11 cellular contexts compared by ENCODE assay signal in the genomic region with DNA sequence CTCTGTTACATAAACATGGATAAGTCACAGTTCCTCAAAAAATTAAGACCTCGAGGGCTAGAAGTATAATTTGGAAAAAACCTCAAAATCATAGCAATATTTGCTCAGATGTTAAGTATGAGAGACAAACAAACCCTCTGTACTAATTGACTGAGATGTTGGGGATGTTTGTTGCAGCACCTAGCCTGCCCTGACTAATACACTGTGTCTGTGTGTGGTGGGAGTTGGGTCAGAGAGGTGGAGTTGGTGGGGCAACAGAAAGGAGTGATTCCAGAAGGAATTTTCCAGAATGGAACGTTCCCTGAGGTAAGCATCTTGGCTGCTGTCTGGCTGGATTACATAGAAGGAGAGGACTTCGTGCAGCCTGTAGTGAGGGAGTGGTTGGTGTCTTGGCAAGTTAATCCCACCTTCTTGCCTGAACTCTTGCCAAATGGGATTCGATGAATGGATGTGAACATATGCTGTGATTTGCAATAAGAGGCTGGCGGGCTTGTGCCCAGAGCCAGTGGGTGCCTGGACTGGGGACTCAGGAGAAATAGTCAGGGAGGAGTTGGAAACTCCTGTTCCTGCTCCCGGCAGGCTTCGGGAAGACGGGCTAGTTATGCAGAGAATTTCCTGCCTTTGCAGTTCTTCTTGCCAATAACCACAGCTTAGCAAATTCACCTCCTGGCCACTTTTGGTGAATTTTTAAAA. TPM values are rescaled to one million over a fixed set of nuclear protein-coding genes. Genes with fewer than 3 reads are reported as not detected.
A peak's percentile ranks its signal among the peaks of the same experiment; 100 is the strongest.
DNase-seq lines count a peak whose midpoint lies in the region; ATAC-seq and TF ChIP-seq lines count a peak whose summit lies in the region.
"Had no signal": no experiment of that assay in that cellular context is flagged by ENCODE, and none has a peak within 500 bp of the region (broad histone marks: within the 10 kb centered on the region; RNA-seq: fewer than 3 reads in every experiment).

No MANE protein-coding gene starts in this region.

- H3K4me1 ChIP-seq in right lobe of liver = no peaks in the 10 kb centered on the region
- H3K4me1 ChIP-seq in thoracic aorta (ENCODE audit: control insufficient read depth in 1 of 2, low read depth in 2 of 2) = peaks cover 44 to 73% of the 10 kb centered on the region in 2 donors
- peaks cover 5% of the 10 kb centered on the region; the same call in 1 of the 2 replicates for H3K4me1 ChIP-seq in H9 (ENCODE audit: insufficient read depth, low read length)
- peaks cover 3% of the 10 kb centered on the region; the same call in 1 of the 2 replicates for H3K4me1 ChIP-seq in Karpas-422 (ENCODE audit: low read length)

- H2BK15ac ChIP-seq in H9 (ENCODE audit: low read depth, low read length) = no peak overlapping the region

- ATAC-seq in right lobe of liver (peak in 2 of 4 donors; percentile 24 to 46), thoracic aorta (ENCODE audit: insufficient number of reproducible peaks, low FRiP score, low read depth) (no peak)

- no peaks in the 10 kb centered on the region for H3K27me3 Mint-ChIP-seq in H9 (ENCODE audit: low read depth)

- H3K27me3 ChIP-seq in MG63 (no peaks in the 10 kb centered on the region), right lobe of liver (no peaks in the 10 kb centered on the region), thoracic aorta (replicated peaks; ENCODE audit: insufficient read depth) (no peaks in the 10 kb centered on the region), H9 (ENCODE audit: insufficient read depth, low read length) (no peaks in the 10 kb centered on the region), Karpas-422 (ENCODE audit: low read length) (no peaks in the 10 kb centered on the region)

- no peaks in the 10 kb centered on the region for H3K9me2 ChIP-seq in Karpas-422 (replicated peaks; ENCODE audit: insufficient read depth, low read length)

- no peak for TF ChIP-seq CTCF in coronary artery (IDR thresholded peaks at IDR 0.05)
- no peak for TF ChIP-seq CTCF in right lobe of liver (IDR thresholded peaks at IDR 0.05)
- no peak for TF ChIP-seq CTCF in thoracic aorta (IDR thresholded peaks at IDR 0.05)
- TF ChIP-seq CTCF in H9 (conservative IDR thresholded peaks at IDR 0.05) = no peak

- 52% methylated on average over 6 of the region's 8 CpGs for WGBS in right lobe of liver (ENCODE audit: insufficient coverage, low coverage, low lambda C conversion rate, missing lambda C conversion rate)
- no CpG with 5 or more reads among the region's 8 CpGs for WGBS in H9 (ENCODE audit: extremely low coverage, insufficient read length, low lambda C conversion rate)

- peaks cover 3 to 16% (median 6%) of the 10 kb centered on the region in 3 experiments; a peak in 6 of 7 replicates for H3K36me3 Mint-ChIP-seq in H9 (ENCODE audit: insufficient read depth in 1 of 3, low read depth in 3 of 3)
- H3K36me3 Mint-ChIP-seq: activated naive CD4-positive, alpha-beta T cell treated with anti-CD3 and anti-CD28 coated beads, Interleukin-2, amount 10 ng/mL, durations not matched to agents 7 days and 5 days had no signal

- no peak overlapping the region for H3K14ac ChIP-seq in H9 (ENCODE audit: insufficient read depth, low read length)

- H3K4me2 ChIP-seq in H9 (ENCODE audit: insufficient read depth, insufficient read length, low read length) = no peak overlapping the region
- no peak overlapping the region for H3K4me2 ChIP-seq in Karpas-422 (ENCODE audit: low read depth, low read length, poor library complexity, severe bottlenecking)

- no peak overlapping the region for H2BK120ac ChIP-seq in H9 (ENCODE audit: low read depth, low read length, poor library complexity, severe bottlenecking)

- no peak overlapping the region for H2BK5ac ChIP-seq in H9 (ENCODE audit: insufficient read length, low read length)

- H2AFZ ChIP-seq in H9 (ENCODE audit: low read length) (no peak overlapping the region), Karpas-422 (ENCODE audit: low read length) (no peak overlapping the region)

- H3T11ph ChIP-seq in H9 (ENCODE audit: low read length) = no peak overlapping the region

- no peak overlapping the region for H3K9ac ChIP-seq in H9 (ENCODE audit: extremely low read depth, insufficient read length, low read length)
- H3K9ac ChIP-seq in Karpas-422 (ENCODE audit: low read length) = no peak overlapping the region

- DNase-seq in MG63 (peak; percentile 76), coronary artery (ENCODE audit: low spot score) (peak; percentile 87), right lobe of liver (no peak), thoracic aorta (ENCODE audit: low spot score) (no peak), NCI-H2107 (lab: John Stamatoyannopoulos, UW) (no peak), H9 (no peak), Karpas-422 (no peak)
- no peak for DNase-seq in activated T-cell treated with anti-CD3 and anti-CD28 coated beads, Interleukin-2, amount 50 U/mL, for 1 hour
- DNase-seq: activated naive CD4-positive, alpha-beta T cell treated with anti-CD3 and anti-CD28 coated beads, Interleukin-2, amount 10 ng/mL, durations not matched to agents 7 days and 5 days; NCI-H2081; T-helper 1 cell had no signal

- TF ChIP-seq POLR2A in right lobe of liver (IDR thresholded peaks at IDR 0.05) = no peak

- no peak overlapping the region for H3K56ac ChIP-seq in H9 (ENCODE audit: insufficient read length, low read depth, low read length)

- no peak overlapping the region for H3K23ac ChIP-seq in H9 (ENCODE audit: insufficient read length, low read depth, low read length)

- peaks cover 31 to 54% of the 10 kb centered on the region in 2 experiments for H3K4me1 Mint-ChIP-seq in H9
- H3K4me1 Mint-ChIP-seq: activated naive CD4-positive, alpha-beta T cell treated with anti-CD3 and anti-CD28 coated beads, Interleukin-2, amount 10 ng/mL, durations not matched to agents 7 days and 5 days had no signal

- no peaks in the 10 kb centered on the region for H3K23me2 ChIP-seq in H9 (ENCODE audit: insufficient read length, low read depth, low read length, poor library complexity, severe bottlenecking)

- no peak overlapping the region for H2BK20ac ChIP-seq in H9 (ENCODE audit: low read depth, low read length, poor library complexity, severe bottlenecking)

- H3K79me1 ChIP-seq in H9 (ENCODE audit: insufficient read depth, low read depth, low read length, poor library complexity, severe bottlenecking) = no peaks in the 10 kb centered on the region

- H3K4me3 ChIP-seq in MG63 (peak overlapping the region; percentile 18), coronary artery (peak overlapping the region; percentile 63), right lobe of liver (no peak overlapping the region), thoracic aorta (peak overlapping the region; percentile 50), Karpas-422 (ENCODE audit: low read length) (no peak overlapping the region)

- no peak overlapping the region; a peak in 1 of 7 replicates for H3K27ac Mint-ChIP-seq in H9
- H3K27ac Mint-ChIP-seq: activated naive CD4-positive, alpha-beta T cell treated with anti-CD3 and anti-CD28 coated beads, Interleukin-2, amount 10 ng/mL, durations not matched to agents 7 days and 5 days had no signal

- no peak overlapping the region for H4K91ac ChIP-seq in H9 (ENCODE audit: insufficient read length, low read depth, low read length)

- no peak overlapping the region for H3K18ac ChIP-seq in H9 (ENCODE audit: insufficient read length, low read depth, low read length)

- intact Hi-C loops in right lobe of liver (cut with DNase I) = no loop called here

- H4K20me1 ChIP-seq in H9 (ENCODE audit: control insufficient read depth, insufficient read depth, insufficient read length) = no peaks in the 10 kb centered on the region
- H4K20me1 ChIP-seq in Karpas-422 (ENCODE audit: insufficient read depth, low read depth, low read length) = no peaks in the 10 kb centered on the region

- H3K36me3 ChIP-seq in MG63 (no peaks in the 10 kb centered on the region), right lobe of liver (no peaks in the 10 kb centered on the region), thoracic aorta (no peaks in the 10 kb centered on the region), Karpas-422 (ENCODE audit: insufficient read depth, low read length) (no peaks in the 10 kb centered on the region)

- H3K27ac ChIP-seq in coronary artery = peak overlapping the region; percentile 73 to 95
- H3K27ac ChIP-seq in right lobe of liver = peak overlapping the region; percentile 30 to 66 (median 61)
- peak overlapping the region; percentile 94 to 95 for H3K27ac ChIP-seq in thoracic aorta
- no peak overlapping the region for H3K27ac ChIP-seq in H9 (ENCODE audit: insufficient read length, low read depth, low read length)
- no peak overlapping the region for H3K27ac ChIP-seq in Karpas-422 (ENCODE audit: low read length)

- H2AK5ac ChIP-seq in H9 (ENCODE audit: insufficient read length, low read length) = no peak overlapping the region

- no peak overlapping the region for H4K8ac ChIP-seq in H9 (replicated peaks; ENCODE audit: insufficient read length, low read depth, low read length)

- H3K79me2 ChIP-seq in H9 (ENCODE audit: insufficient read depth, low read length) (no peaks in the 10 kb centered on the region), Karpas-422 (ENCODE audit: low read length) (no peaks in the 10 kb centered on the region)

- H3K9me3 ChIP-seq in MG63 (no peaks in the 10 kb centered on the region), right lobe of liver (no peaks in the 10 kb centered on the region), thoracic aorta (no peaks in the 10 kb centered on the region), H9 (ENCODE audit: control insufficient read depth, low read depth, low read length) (no peaks in the 10 kb centered on the region), Karpas-422 (ENCODE audit: low read length) (no peaks in the 10 kb centered on the region)

- H3K4ac ChIP-seq in H9 (ENCODE audit: low read depth, low read length) = no peak overlapping the region

- H2BK12ac ChIP-seq in H9 (ENCODE audit: insufficient read length, low read depth, low read length) = no peak overlapping the region

- peaks cover 15 to 16% of the 10 kb centered on the region in 2 experiments for H3K9me3 Mint-ChIP-seq in H9
- H3K9me3 Mint-ChIP-seq: activated naive CD4-positive, alpha-beta T cell treated with anti-CD3 and anti-CD28 coated beads, Interleukin-2, amount 10 ng/mL, durations not matched to agents 7 days and 5 days had no signal

- no peak overlapping the region for H4K5ac ChIP-seq in H9 (ENCODE audit: insufficient read length, low read depth, low read length)

- no peak overlapping the region for H3K4me3 Mint-ChIP-seq in H9
- H3K4me3 Mint-ChIP-seq: activated naive CD4-positive, alpha-beta T cell treated with anti-CD3 and anti-CD28 coated beads, Interleukin-2, amount 10 ng/mL, durations not matched to agents 7 days and 5 days had no signal

RNA-seq across cellular contexts. Expression of a gene that starts 9.3 kb away (rescaled TPM):
- 3.8 and 6.8 TPM in 2 replicates for total RNA-seq in MG63 (2014; rRNA removed; shearing (Covaris generic); ENCODE audit: low replicate concordance)
- total RNA-seq in right lobe of liver (10 to 100 TPM in 1 of 6 experiments, 1 to 10 TPM in 5; 2.8 to 14.9 (median 6.4) TPM), thoracic aorta (100 to 1,000 TPM in 1 of 2 donors, 10 to 100 TPM in 1; 79.1 to 133 TPM), H9 (2021) (not detected in 2 replicates)
- total RNA-seq in Karpas-422 (2014; rRNA removed; shearing (Covaris generic); ENCODE audit: low replicate concordance) = not detected in 2 replicates

RNA-seq across cellular contexts. Expression of a gene that starts 29.9 kb away (rescaled TPM):
- total RNA-seq in MG63 (2014; rRNA removed; shearing (Covaris generic); ENCODE audit: low replicate concordance) = 0.05 TPM in 1 of 2 replicates, not detected in the other
- total RNA-seq in right lobe of liver = under 1 TPM in 4 of 6 experiments, not detected in 2; 0.09 to 0.25 (median 0.18) TPM
- 1 to 10 TPM; 2.0 to 2.1 TPM for total RNA-seq in thoracic aorta
- total RNA-seq in H9 (2021) = 2.0 and 3.5 TPM in 2 replicates
- total RNA-seq in Karpas-422 (2014; rRNA removed; shearing (Covaris generic); ENCODE audit: low replicate concordance) = not detected in 2 replicates

Comparison
In these comparisons a context has a peak if more than half of its experiments do, and no peak if none do; other contexts are left out.
1. DNase-seq: peak in MG63 (single experiment) and coronary artery (single experiment); none in right lobe of liver (0 of 3), thoracic aorta (single experiment), NCI-H2107 (single experiment), H9 (single experiment), Karpas-422 (single experiment) and activated T-cell treated with anti-CD3 and anti-CD28 coated beads, Interleukin-2, amount 50 U/mL, for 1 hour (single experiment).
2. H3K4me3 ChIP-seq: peak in MG63 (single experiment), coronary artery (single experiment) and thoracic aorta (single experiment); none in right lobe of liver (0 of 3) and Karpas-422 (single experiment).
3. H3K27ac ChIP-seq: peak in coronary artery (2 of 2), right lobe of liver (3 of 3) and thoracic aorta (2 of 2); none in H9 (single experiment) and Karpas-422 (single experiment).
4. RNA of a gene that starts 9.3 kb away (total RNA-seq): 79.1 to 133 TPM in thoracic aorta; 2.8 to 14.9 TPM in right lobe of liver, 3.8 to 6.8 TPM in MG63, not detected in H9 and not detected in Karpas-422; every median in the first group is over 4 times any median in the second.